10 cellular contexts compared by ENCODE assay signal in genomic region chr4:7978489-7978888, GRCh38. TPM values are rescaled to one million over a fixed set of nuclear protein-coding genes. Genes with fewer than 3 reads are reported as not detected.
DNase-seq lines count a peak whose midpoint lies in the region; ATAC-seq, FAIRE-seq and TF ChIP-seq lines count a peak whose summit lies in the region.
"Had no signal": no experiment of that assay in that cellular context is flagged by ENCODE, and none has a peak within 500 bp of the region (broad histone marks: within the 10 kb centered on the region; RNA-seq: fewer than 3 reads in every experiment).

No MANE protein-coding gene starts in this region.

- H3K23ac ChIP-seq in mesenchymal stem cell (ENCODE audit: low read length in 2 of 2), result no peak overlapping the region

- intact Hi-C loops in CD4-positive, alpha-beta T cell (cut with DNase I, micrococcal nuclease), result no loop called here
- intact Hi-C loops in activated CD8-positive, alpha-beta T cell treated with anti-CD3 and anti-CD28 coated beads for 36 hours (cut with micrococcal nuclease), result no loop called here

- no peak for FAIRE-seq in A549 (lab: Jason Lieb, UNC)

- ATAC-seq in A549, result peak in 1 of 2 experiments; percentile 28; a peak in 3 of 6 replicates
- ATAC-seq in CD4-positive, alpha-beta T cell (ENCODE audit: poor library complexity), result no peak
- no peak for ATAC-seq in activated CD8-positive, alpha-beta T cell treated with anti-CD3 and anti-CD28 coated beads for 36 hours

- no peaks in the 10 kb centered on the region for H3K79me1 ChIP-seq in mesenchymal stem cell (replicated peaks; ENCODE audit: low read length, poor library complexity, severe bottlenecking)

- no peak overlapping the region for H3K18ac ChIP-seq in mesenchymal stem cell (ENCODE audit: low read depth in 1 of 2, low read length in 2 of 2)

- H2AK5ac ChIP-seq in mesenchymal stem cell (ENCODE audit: low read length, severe bottlenecking), result peak overlapping the region; percentile 8

- no peak for TF ChIP-seq EP300 in A549 (IDR thresholded peaks at IDR 0.05)

- CTCF ChIA-PET in A549 (lab: Yijun Ruan, JAX), result interaction anchor here (0.7 to 2.8 kb wide), 4 partner anchors 9 to 174 kb away, joined by 3 to 17 read pairs (median 5); no protein-coding TSS in a partner anchor
- CTCF ChIA-PET in CD4-positive, alpha-beta T cell (lab: Charles Lee), result no interaction called here
- CTCF ChIA-PET in activated CD8-positive, alpha-beta T cell treated with anti-CD3 and anti-CD28 coated beads for 36 hours (lab: Charles Lee), result interaction anchor here (1.8 to 2.3 kb wide), 2 partner anchors 9 to 173 kb away, joined by 4 to 7 read pairs; no protein-coding TSS in a partner anchor

- H3K4me1 Mint-ChIP-seq in CD4-positive, alpha-beta T cell (ENCODE audit: low read depth), result no peaks in the 10 kb centered on the region
- H3K4me1 Mint-ChIP-seq in activated CD8-positive, alpha-beta T cell treated with anti-CD3 and anti-CD28 coated beads for 36 hours (ENCODE audit: low read depth), result peaks cover 9% of the 10 kb centered on the region
- H3K4me1 Mint-ChIP-seq: activated B cell treated with CpG ODN at 0.5 μM for 24 hours had no signal

- no peak for TF ChIP-seq CTCF in A549 (IDR thresholded peaks at IDR 0.05)
- TF ChIP-seq CTCF in brain microvascular endothelial cell (IDR thresholded peaks at IDR 0.05; ENCODE audit: low read depth, low read length, missing control alignments), result no peak
- TF ChIP-seq CTCF in CD4-positive, alpha-beta T cell (IDR thresholded peaks at IDR 0.05), result no peak
- no peak for TF ChIP-seq CTCF in activated CD8-positive, alpha-beta T cell treated with anti-CD3 and anti-CD28 coated beads for 36 hours (IDR thresholded peaks at IDR 0.05)

- H4K8ac ChIP-seq in mesenchymal stem cell (ENCODE audit: low read length), result no peak overlapping the region

- POLR2A ChIA-PET in A549 (lab: Yijun Ruan, JAX), result no interaction called here
- POLR2A ChIA-PET in CD4-positive, alpha-beta T cell (lab: Charles Lee), result no interaction called here
- POLR2A ChIA-PET in activated CD8-positive, alpha-beta T cell treated with anti-CD3 and anti-CD28 coated beads for 36 hours (lab: Charles Lee), result interaction anchor here (0.8 kb wide), 1 partner anchor 20 kb away, joined by 3 read pairs; no protein-coding TSS in a partner anchor

- no peak overlapping the region for H3K4me3 ChIP-seq in A549
- H3K4me3 ChIP-seq in brain microvascular endothelial cell (ENCODE audit: low read depth, low read length), result no peak overlapping the region
- no peak overlapping the region for H3K4me3 ChIP-seq in mesenchymal stem cell (ENCODE audit: insufficient read depth in 1 of 2, low read depth in 1 of 2, low read length in 2 of 2)

- H3K36me3 Mint-ChIP-seq in CD4-positive, alpha-beta T cell (ENCODE audit: low read depth), result no peaks in the 10 kb centered on the region
- no peaks in the 10 kb centered on the region for H3K36me3 Mint-ChIP-seq in activated CD8-positive, alpha-beta T cell treated with anti-CD3 and anti-CD28 coated beads for 36 hours (ENCODE audit: low read depth)

- TF ChIP-seq POLR2A in A549 (IDR thresholded peaks at IDR 0.05; ENCODE audit: low read length), result no peak

- DNase-seq in A549 (ENCODE audit: low read depth in 1 of 2, low spot score in 1 of 2) (no peak), NCI-H1105 (lab: John Stamatoyannopoulos, UW) (peak; percentile 74), brain microvascular endothelial cell (no peak), mesenchymal stem cell (no peak), KBM-7 (no peak), T-helper 1 cell (no peak)
- no peak for DNase-seq in CD4-positive, alpha-beta T cell
- no peak for DNase-seq in activated CD8-positive, alpha-beta T cell treated with anti-CD3 and anti-CD28 coated beads for 36 hours
- DNase-seq: activated B cell treated with CpG ODN at 0.5 μM for 24 hours, AML-193 had no signal

- no peaks in the 10 kb centered on the region for H3K27me3 ChIP-seq in brain microvascular endothelial cell (replicated peaks)
- peaks cover 0 to 2% of the 10 kb centered on the region in 2 experiments for H3K27me3 ChIP-seq in mesenchymal stem cell (ENCODE audit: control insufficient read depth in 1 of 2, insufficient read depth in 1 of 2, low read length in 2 of 2)
- no peaks in the 10 kb centered on the region for H3K27me3 ChIP-seq in CD4-positive, alpha-beta T cell (ENCODE audit: control insufficient read depth, insufficient read depth, low read length)

- H3K4ac ChIP-seq in mesenchymal stem cell (ENCODE audit: low read depth in 1 of 2, low read length in 2 of 2), result no peak overlapping the region

- H2AFZ ChIP-seq in mesenchymal stem cell (ENCODE audit: low read depth, low read length), result no peak overlapping the region

- in situ Hi-C loops in brain microvascular endothelial cell (cut with HindIII; ENCODE audit: low pct_ligation_motif_present, low sequenced_read_pairs) (no loop called here), KBM-7 (cut with MboI; ENCODE audit: low pct_unique_long_range_greater_than_20kb, low sequenced_read_pairs) (no loop called here)

- no peak overlapping the region for H2BK120ac ChIP-seq in mesenchymal stem cell (ENCODE audit: low read depth, low read length)

- no peaks in the 10 kb centered on the region for H3K9me3 ChIP-seq in A549
- no peaks in the 10 kb centered on the region for H3K9me3 ChIP-seq in mesenchymal stem cell (ENCODE audit: control insufficient read depth, low read length)
- H3K9me3 ChIP-seq in CD4-positive, alpha-beta T cell (ENCODE audit: control insufficient read depth, low read length), result no peaks in the 10 kb centered on the region

- no peaks in the 10 kb centered on the region for H3K27me3 Mint-ChIP-seq in CD4-positive, alpha-beta T cell
- H3K27me3 Mint-ChIP-seq in activated CD8-positive, alpha-beta T cell treated with anti-CD3 and anti-CD28 coated beads for 36 hours, result no peaks in the 10 kb centered on the region

- H3K27ac ChIP-seq in A549 (peak overlapping the region; percentile 40 to 82; a peak in 5 of 6 replicates), brain microvascular endothelial cell (peak overlapping the region; percentile 48), mesenchymal stem cell (ENCODE audit: low read length, poor library complexity, severe bottlenecking) (no peak overlapping the region)
- H3K27ac ChIP-seq in CD4-positive, alpha-beta T cell (ENCODE audit: low read depth, low read length), result no peak overlapping the region

- no peak for TF ChIP-seq RAD21 in A549 (conservative IDR thresholded peaks at IDR 0.05 in 1 of 2, IDR thresholded peaks at IDR 0.05 in 1 of 2)

- WGBS in A549 (ENCODE audit: missing lambda C conversion rate), result 95% methylated on average over 4 of the region's 5 CpGs
- WGBS in mesenchymal stem cell, result 88% methylated on average over 5 of the region's 5 CpGs

- H3K4me2 ChIP-seq in A549 (peak overlapping the region; percentile 55), mesenchymal stem cell (ENCODE audit: low read length, poor library complexity, severe bottlenecking) (no peak overlapping the region)

- no peak overlapping the region for H2BK5ac ChIP-seq in mesenchymal stem cell (ENCODE audit: low read depth, low read length, poor library complexity, severe bottlenecking)

- peak overlapping the region in 1 of 2 experiments; percentile 9 for H3K14ac ChIP-seq in mesenchymal stem cell (ENCODE audit: low read length in 2 of 2)

- no peaks in the 10 kb centered on the region for H3K9me3 Mint-ChIP-seq in CD4-positive, alpha-beta T cell
- H3K9me3 Mint-ChIP-seq in activated CD8-positive, alpha-beta T cell treated with anti-CD3 and anti-CD28 coated beads for 36 hours, result no peaks in the 10 kb centered on the region

- no peak overlapping the region for H4K91ac ChIP-seq in mesenchymal stem cell (ENCODE audit: low read length)

- peaks cover 30% of the 10 kb centered on the region for H3K4me1 ChIP-seq in A549
- peaks cover 13% of the 10 kb centered on the region for H3K4me1 ChIP-seq in mesenchymal stem cell (ENCODE audit: control insufficient read depth, insufficient read depth, low read depth, low read length)

- no peaks in the 10 kb centered on the region for H3K36me3 ChIP-seq in brain microvascular endothelial cell (replicated peaks)
- H3K36me3 ChIP-seq in mesenchymal stem cell (ENCODE audit: control insufficient read depth in 1 of 2, insufficient read depth in 2 of 2, low read depth in 1 of 2, low read length in 2 of 2), result no peaks in the 10 kb centered on the region

- H2BK15ac ChIP-seq in mesenchymal stem cell (ENCODE audit: low read depth, poor library complexity, severe bottlenecking), result peak overlapping the region; percentile 30

- H2BK12ac ChIP-seq in mesenchymal stem cell (ENCODE audit: low read length in 2 of 2), result peak overlapping the region; percentile 45 to 61

- no peak overlapping the region for H3K4me3 Mint-ChIP-seq in CD4-positive, alpha-beta T cell
- no peak overlapping the region for H3K4me3 Mint-ChIP-seq in activated CD8-positive, alpha-beta T cell treated with anti-CD3 and anti-CD28 coated beads for 36 hours
- H3K4me3 Mint-ChIP-seq: activated B cell treated with CpG ODN at 0.5 μM for 24 hours had no signal

- H3K27ac Mint-ChIP-seq in CD4-positive, alpha-beta T cell, result no peak overlapping the region
- no peak overlapping the region for H3K27ac Mint-ChIP-seq in activated CD8-positive, alpha-beta T cell treated with anti-CD3 and anti-CD28 coated beads for 36 hours
- H3K27ac Mint-ChIP-seq: activated B cell treated with CpG ODN at 0.5 μM for 24 hours had no signal

- H3K9ac ChIP-seq in mesenchymal stem cell (ENCODE audit: low read length), result no peak overlapping the region

TF ChIP-seq in A549, 52 proteins besides CTCF, POLR2A, EP300 and RAD21 (continues in another document):
- TF ChIP-seq SREBF2 (IDR thresholded peaks at IDR 0.05) (no peak), FOSL2 (IDR thresholded peaks at IDR 0.05) (no peak), FOSL2 (CRISPR knock-in tag; IDR thresholded peaks at IDR 0.05) (no peak), HEYL (CRISPR knock-in tag; IDR thresholded peaks at IDR 0.05) (no peak), GATA3 (IDR thresholded peaks at IDR 0.05; ENCODE audit: borderline replicate concordance) (no peak), MYC (IDR thresholded peaks at IDR 0.05; ENCODE audit: borderline replicate concordance, low read length) (no peak)
- TF ChIP-seq, protein P1, sequence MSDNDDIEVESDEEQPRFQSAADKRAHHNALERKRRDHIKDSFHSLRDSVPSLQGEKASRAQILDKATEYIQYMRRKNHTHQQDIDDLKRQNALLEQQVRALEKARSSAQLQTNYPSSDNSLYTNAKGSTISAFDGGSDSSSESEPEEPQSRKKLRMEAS (IDR thresholded peaks at IDR 0.05), result no peak

RNA-seq across cellular contexts. Expression of gene AFAP1, which starts 38.8 kb away (rescaled TPM):
- polyA plus RNA-seq in A549 (2011; rRNA removed) (18.9 and 25.4 TPM in 2 replicates), A549 (2017; fragmentation: RNase III; extraction: RNeasy Plus Mini Kit Qiagen cat#74134 plus additional on column Dnase treatment) (29.6 to 37.6 TPM (median 33.0 TPM) in 3 replicates)
- polyA plus RNA-seq in A549 (2012; cell fraction: cytosol; rRNA removed), result 20.3 and 26.9 TPM in 2 replicates
- 38.1 and 45.2 TPM in 2 replicates for polyA plus RNA-seq in A549 (2012; cell fraction: nucleus; rRNA removed)
- 32.4 and 38.2 TPM in 2 replicates for polyA minus RNA-seq in A549 (2011; rRNA and poly(A)+ RNA removed)
- 19.0 TPM for polyA plus RNA-seq in mesenchymal stem cell (2013, experiment 1 of 2)
- 19.1 TPM for polyA plus RNA-seq in mesenchymal stem cell (2013, experiment 2 of 2)
- total RNA-seq in CD4-positive, alpha-beta T cell, result 10 to 100 TPM in 1 of 2 experiments, 1 to 10 TPM in 1; 9.8 to 10.9 TPM
- total RNA-seq in activated CD8-positive, alpha-beta T cell treated with anti-CD3 and anti-CD28 coated beads for 36 hours, result 10 to 100 TPM; 25.5 to 26.5 TPM

Comparison
In these comparisons a context has a peak if more than half of its experiments do, and no peak if none do; other contexts are left out.
1. H3K27ac ChIP-seq: peak in A549 (2 of 2) and brain microvascular endothelial cell (single experiment); none in mesenchymal stem cell (single experiment) and CD4-positive, alpha-beta T cell (single experiment).